Comparison of ENCODE assay signal across 12 cellular contexts in the genomic region with DNA sequence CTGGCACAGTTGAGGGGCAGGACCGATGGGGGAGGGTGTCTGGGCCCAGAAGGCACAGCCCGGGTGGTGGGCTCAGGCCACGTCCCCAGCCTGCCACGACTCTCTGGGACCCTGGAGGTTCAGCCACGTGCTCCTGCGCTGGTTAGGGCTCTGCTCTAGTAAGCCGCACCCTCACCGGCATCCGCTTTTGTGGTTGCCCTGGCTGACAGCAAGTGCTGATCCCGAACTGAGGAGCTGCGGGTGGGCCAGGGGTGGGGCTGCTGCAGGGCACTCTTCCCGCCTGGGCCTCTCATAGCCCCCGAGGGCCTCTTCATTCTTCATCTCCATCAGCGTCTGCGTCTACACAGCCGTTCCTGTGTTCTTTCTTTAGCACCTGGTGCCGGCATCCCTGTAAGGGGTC. TPM values are rescaled to one million over a fixed set of nuclear protein-coding genes. Genes with fewer than 3 reads are reported as not detected.
DNase-seq lines count a peak whose midpoint lies in the region; ATAC-seq lines count a peak whose summit lies in the region.
"Had no signal": no experiment of that assay in that cellular context is flagged by ENCODE, and none has a peak within 500 bp of the region (broad histone marks: within the 10 kb centered on the region; RNA-seq: fewer than 3 reads in every experiment).

No MANE protein-coding gene starts in this region.

- no peaks in the 10 kb centered on the region for H3K36me3 Mint-ChIP-seq in activated naive CD4-positive, alpha-beta T cell treated with anti-CD3 and anti-CD28 coated beads, Interleukin-2, amount 50 U/mL, for 24 hours

- peaks cover 45% of the 10 kb centered on the region for H3K4me1 Mint-ChIP-seq in activated naive CD4-positive, alpha-beta T cell treated with anti-CD3 and anti-CD28 coated beads, Interleukin-2, amount 50 U/mL, for 24 hours

- H4K8ac ChIP-seq in neuronal stem cell (ENCODE audit: low read depth, low read length), result no peak overlapping the region

- H4K91ac ChIP-seq in neuronal stem cell (ENCODE audit: low read depth, low read length, poor library complexity), result no peak overlapping the region

- H2BK15ac ChIP-seq in neuronal stem cell (ENCODE audit: low read length), result no peak overlapping the region

- WGBS in neuronal stem cell (ENCODE audit: extremely low coverage in 2 of 2, insufficient read length in 2 of 2, insufficient replicate concordance in 1 of 2), 2 donors, result no CpG with 5 or more reads among the region's 17 CpGs
- WGBS in right cardiac atrium, result 74% methylated on average over 17 of the region's 17 CpGs

- H3K27ac ChIP-seq in SK-N-MC (no peak overlapping the region), neuronal stem cell (replicated peaks; ENCODE audit: low read length) (no peak overlapping the region), right cardiac atrium (ENCODE audit: low read length) (no peak overlapping the region)

- H3K9ac ChIP-seq in SK-N-MC (ENCODE audit: insufficient read length), result no peak overlapping the region
- H3K9ac ChIP-seq in neuronal stem cell (ENCODE audit: low read depth, low read length, poor library complexity), result no peak overlapping the region

- no peak overlapping the region for H2AFZ ChIP-seq in neuronal stem cell (ENCODE audit: low read length)

- peaks cover 14 to 26% of the 10 kb centered on the region in 2 donors for H3K4me1 ChIP-seq in neuronal stem cell (ENCODE audit: control insufficient read depth in 2 of 2, insufficient read depth in 1 of 2, low read depth in 1 of 2, low read length in 2 of 2)
- H3K4me1 ChIP-seq in right cardiac atrium (ENCODE audit: control insufficient read depth, insufficient read depth, low read length), result peaks cover 3% of the 10 kb centered on the region

- H2BK5ac ChIP-seq in neuronal stem cell (ENCODE audit: low read length), result no peak overlapping the region

- H3K27ac Mint-ChIP-seq in activated naive CD4-positive, alpha-beta T cell treated with anti-CD3 and anti-CD28 coated beads, Interleukin-2, amount 50 U/mL, for 24 hours, result peak overlapping the region; percentile 35
- H3K27ac Mint-ChIP-seq: activated T-helper 2 cell treated with anti-CD3 and anti-CD28 coated beads, Interferon-gamma antibody, Interleukin-2, Interleukin-4, amounts not matched to agents 10 μg/mL and 5 μg/mL and 100 μg/mL, durations not matched to agents 14 hours and 24 hours and 36 hours had no signal

- H3K23ac ChIP-seq in neuronal stem cell (ENCODE audit: low read depth, low read length, poor library complexity), result no peak overlapping the region

- no peak overlapping the region for H2BK12ac ChIP-seq in neuronal stem cell (ENCODE audit: low read length)

- H3K4me3 Mint-ChIP-seq in activated naive CD4-positive, alpha-beta T cell treated with anti-CD3 and anti-CD28 coated beads, Interleukin-2, amount 50 U/mL, for 24 hours, result peak overlapping the region; percentile 66

- intact Hi-C loops in right cardiac atrium (cut with DNase I), result no loop called here

- H3K9me3 ChIP-seq in SK-N-MC (ENCODE audit: low read depth, low read length) (no peaks in the 10 kb centered on the region), neuronal stem cell (replicated peaks in 1 of 2; ENCODE audit: control insufficient read depth in 2 of 2, insufficient read depth in 1 of 2, low read depth in 1 of 2, low read length in 2 of 2) (no peaks in the 10 kb centered on the region), right cardiac atrium (ENCODE audit: control insufficient read depth, low read length) (no peaks in the 10 kb centered on the region)

- H3K36me3 ChIP-seq in SK-N-MC (ENCODE audit: insufficient read depth, low read length) (no peaks in the 10 kb centered on the region), neuronal stem cell (replicated peaks in 1 of 2; ENCODE audit: control insufficient read depth in 2 of 2, insufficient read depth in 2 of 2, low read length in 2 of 2) (no peaks in the 10 kb centered on the region)

- H3K4me2 ChIP-seq in neuronal stem cell (ENCODE audit: insufficient read depth, low read length, poor library complexity, severe bottlenecking), result no peak overlapping the region

- H3K4me3 ChIP-seq in SK-N-MC, result peak overlapping the region; percentile 47; the same call in 1 of the 2 replicates
- no peak overlapping the region for H3K4me3 ChIP-seq in neuronal stem cell (ENCODE audit: low read length in 2 of 2)
- H3K4me3 ChIP-seq in right cardiac atrium (ENCODE audit: low read length), result no peak overlapping the region

- peak overlapping the region; percentile 87 for H3K18ac ChIP-seq in neuronal stem cell (ENCODE audit: low read length)

- peak; percentile 58 for DNase-seq in ELF-1 (ENCODE audit: low read depth, low spot score)
- no peak for DNase-seq in SK-N-MC (ENCODE audit: low read depth, low spot score)
- DNase-seq in neuronal stem cell (ENCODE audit: low spot score), result no peak
- DNase-seq in mesenteric fat pad (ENCODE audit: low spot score), result no peak
- no peak for DNase-seq in midbrain (lab: John Stamatoyannopoulos, UW)
- no peak for DNase-seq in right cardiac atrium
- DNase-seq: DMS53, hippocampal formation, NCI-H1694 had no signal

- no peaks in the 10 kb centered on the region for H3K27me3 ChIP-seq in neuronal stem cell (ENCODE audit: control insufficient read depth in 3 of 3, insufficient read depth in 3 of 3, low read depth in 1 of 3, low read length in 3 of 3)
- H3K27me3 ChIP-seq in right cardiac atrium (ENCODE audit: control insufficient read depth, insufficient read depth), result no peaks in the 10 kb centered on the region

- H2AK5ac ChIP-seq in neuronal stem cell (ENCODE audit: low read depth, low read length), result peak overlapping the region; percentile 77

- peaks cover 8% of the 10 kb centered on the region for H3K79me1 ChIP-seq in neuronal stem cell (ENCODE audit: low read depth, low read length)

- H3K9me3 Mint-ChIP-seq in activated naive CD4-positive, alpha-beta T cell treated with anti-CD3 and anti-CD28 coated beads, Interleukin-2, amount 50 U/mL, for 24 hours, result no peaks in the 10 kb centered on the region
- H3K9me3 Mint-ChIP-seq: activated T-helper 2 cell treated with anti-CD3 and anti-CD28 coated beads, Interferon-gamma antibody, Interleukin-2, Interleukin-4, amounts not matched to agents 10 μg/mL and 5 μg/mL and 100 μg/mL, durations not matched to agents 14 hours and 24 hours and 36 hours had no signal

- no peak overlapping the region for H3K4ac ChIP-seq in neuronal stem cell (ENCODE audit: low read length)

- H3K14ac ChIP-seq in neuronal stem cell (ENCODE audit: low read length), result peak overlapping the region; percentile 39

- H3K27me3 Mint-ChIP-seq in activated naive CD4-positive, alpha-beta T cell treated with anti-CD3 and anti-CD28 coated beads, Interleukin-2, amount 50 U/mL, for 24 hours, result no peaks in the 10 kb centered on the region

- ATAC-seq in GM18517 (IDR thresholded peaks at IDR 0.05; ENCODE audit: unreplicated experiment) (no peak), right cardiac atrium (no peak)

- H2BK120ac ChIP-seq in neuronal stem cell (ENCODE audit: low read depth, low read length), result no peak overlapping the region

RNA-seq across cellular contexts. Expression of gene ZFPM1, which starts 25.0 kb away (rescaled TPM):
- polyA plus RNA-seq in neuronal stem cell (2013, experiment 1 of 2), result 3.8 TPM
- 4.0 TPM for polyA plus RNA-seq in neuronal stem cell (2013, experiment 2 of 2)
- total RNA-seq in mesenteric fat pad (4.8 TPM), right cardiac atrium (10 to 100 TPM in 1 of 4 donors, 1 to 10 TPM in 3; 8.1 to 11.4 (median 8.7) TPM)
- 7.7 TPM for polyA plus RNA-seq in right cardiac atrium
